Comparison of ENCODE assay signal across 8 cellular contexts in genomic region chr12:106248849-106249371, GRCh38. TPM values are rescaled to one million over a fixed set of nuclear protein-coding genes. Genes with fewer than 3 reads are reported as not detected.
DNase-seq lines count a peak whose midpoint lies in the region; ATAC-seq and TF ChIP-seq lines count a peak whose summit lies in the region.

No MANE protein-coding gene starts in this region.

- in situ Hi-C loops in ACHN (cut with HindIII; ENCODE audit: low pct_ligation_motif_present, low pct_unique_long_range_greater_than_20kb, low sequenced_read_pairs): no loop called here

- H3K4me3 ChIP-seq in H7 (ENCODE audit: insufficient read depth, low read depth, low read length) (peak overlapping the region; percentile 89), lung (no peak overlapping the region)

- H3K4me3 Mint-ChIP-seq in T-helper 1 cell treated with Interleukin-12 subunit alpha and Interleukin-12 subunit beta and Interleukin-4 antibody, amounts not matched to agents 30 μg/mL and 1 μg/mL, for 36 hours: peak overlapping the region; percentile 48
- peak overlapping the region; percentile 79 for H3K4me3 Mint-ChIP-seq in chondrocyte (ENCODE audit: unreplicated experiment)
- H3K4me3 Mint-ChIP-seq in stimulated activated naive CD8-positive, alpha-beta T cell treated with anti-CD3 and anti-CD28 coated beads, Interleukin-15, amount 100 ng/mL, for 72 hours: peak overlapping the region; percentile 69 to 75

- no peak for DNase-seq in H7
- no peak for DNase-seq in chondrocyte (ENCODE audit: low spot score)
- no peak for DNase-seq in lung (ENCODE audit: low spot score)
- peak; percentile 13 to 45 for DNase-seq in stimulated activated naive CD8-positive, alpha-beta T cell treated with anti-CD3 and anti-CD28 coated beads, Interleukin-15, amount 100 ng/mL, for 72 hours
- DNase-seq in RPMI8226: no peak
- no peak for DNase-seq in ACHN
- no peak for DNase-seq in NCI-H2029 (lab: John Stamatoyannopoulos, UW)

- H3K36me3 Mint-ChIP-seq in T-helper 1 cell treated with Interleukin-12 subunit alpha and Interleukin-12 subunit beta and Interleukin-4 antibody, amounts not matched to agents 30 μg/mL and 1 μg/mL, for 36 hours (ENCODE audit: low read depth): no peaks in the 10 kb centered on the region
- peaks cover 2% of the 10 kb centered on the region for H3K36me3 Mint-ChIP-seq in chondrocyte (ENCODE audit: low read depth)

- H3K9me3 Mint-ChIP-seq in T-helper 1 cell treated with Interleukin-12 subunit alpha and Interleukin-12 subunit beta and Interleukin-4 antibody, amounts not matched to agents 30 μg/mL and 1 μg/mL, for 36 hours: no peaks in the 10 kb centered on the region
- no peaks in the 10 kb centered on the region for H3K9me3 Mint-ChIP-seq in chondrocyte (ENCODE audit: low read depth)
- H3K9me3 Mint-ChIP-seq in stimulated activated naive CD8-positive, alpha-beta T cell treated with anti-CD3 and anti-CD28 coated beads, Interleukin-15, amount 100 ng/mL, for 72 hours: no peaks in the 10 kb centered on the region

- H3K36me3 ChIP-seq in H7 (replicated peaks; ENCODE audit: control insufficient read depth, insufficient read depth, low read length) (peaks cover 3% of the 10 kb centered on the region), lung (ENCODE audit: control insufficient read depth in 2 of 2, insufficient read depth in 2 of 2, low read length in 2 of 2) (no peaks in the 10 kb centered on the region)

- peak overlapping the region; percentile 9 for H3K27ac Mint-ChIP-seq in T-helper 1 cell treated with Interleukin-12 subunit alpha and Interleukin-12 subunit beta and Interleukin-4 antibody, amounts not matched to agents 30 μg/mL and 1 μg/mL, for 36 hours
- peak overlapping the region; percentile 87 for H3K27ac Mint-ChIP-seq in chondrocyte (ENCODE audit: unreplicated experiment)
- peak overlapping the region; percentile 14 to 92 for H3K27ac Mint-ChIP-seq in stimulated activated naive CD8-positive, alpha-beta T cell treated with anti-CD3 and anti-CD28 coated beads, Interleukin-15, amount 100 ng/mL, for 72 hours

- WGBS in lung, 2 donors: 7 to 19% methylated on average over 12 of the region's 12 CpGs

- peak overlapping the region; percentile 99 for H3K27ac ChIP-seq in lung (ENCODE audit: low read depth in 1 of 2, low read length in 1 of 2)

- peaks cover 4% of the 10 kb centered on the region for H3K4me1 Mint-ChIP-seq in T-helper 1 cell treated with Interleukin-12 subunit alpha and Interleukin-12 subunit beta and Interleukin-4 antibody, amounts not matched to agents 30 μg/mL and 1 μg/mL, for 36 hours (ENCODE audit: low read depth)
- peaks cover 37% of the 10 kb centered on the region for H3K4me1 Mint-ChIP-seq in chondrocyte (ENCODE audit: low read depth)
- H3K4me1 Mint-ChIP-seq in stimulated activated naive CD8-positive, alpha-beta T cell treated with anti-CD3 and anti-CD28 coated beads, Interleukin-15, amount 100 ng/mL, for 72 hours: peaks cover 27% of the 10 kb centered on the region

- H3K27me3 ChIP-seq in H7 (ENCODE audit: control insufficient read depth, insufficient read depth, low read length) (no peaks in the 10 kb centered on the region; the same call in 1 of the 2 replicates), lung (ENCODE audit: control insufficient read depth, insufficient read depth) (no peaks in the 10 kb centered on the region)

- TF ChIP-seq CTCF in chondrocyte (IDR thresholded peaks at IDR 0.05) (no peak), lung (IDR thresholded peaks at IDR 0.05; ENCODE audit: control extremely low read depth, extremely low read depth) (no peak)

- peaks cover 18% of the 10 kb centered on the region for H3K27me3 Mint-ChIP-seq in T-helper 1 cell treated with Interleukin-12 subunit alpha and Interleukin-12 subunit beta and Interleukin-4 antibody, amounts not matched to agents 30 μg/mL and 1 μg/mL, for 36 hours (ENCODE audit: low read depth)
- no peaks in the 10 kb centered on the region for H3K27me3 Mint-ChIP-seq in chondrocyte (ENCODE audit: low read depth)
- no peaks in the 10 kb centered on the region for H3K27me3 Mint-ChIP-seq in stimulated activated naive CD8-positive, alpha-beta T cell treated with anti-CD3 and anti-CD28 coated beads, Interleukin-15, amount 100 ng/mL, for 72 hours

- H3K4me1 ChIP-seq in lung (ENCODE audit: control insufficient read depth in 2 of 2, insufficient read depth in 2 of 2, low read length in 2 of 2): peaks cover 7 to 10% of the 10 kb centered on the region in 2 donors

- ATAC-seq in lung (ENCODE audit: insufficient read depth, low FRiP score): no peak
- ATAC-seq in stimulated activated naive CD8-positive, alpha-beta T cell treated with anti-CD3 and anti-CD28 coated beads, Interleukin-15, amount 100 ng/mL, for 72 hours: peak; percentile 62

- H3K9me3 ChIP-seq in lung (ENCODE audit: control insufficient read depth in 2 of 2, insufficient read depth in 1 of 2, low read length in 1 of 2): no peaks in the 10 kb centered on the region

RNA-seq across cellular contexts. Expression of gene CKAP4, which starts 1.1 kb away (rescaled TPM):
- total RNA-seq in H7 (2014; rRNA removed; shearing (Covaris generic)): 52.0 and 54.4 TPM in 2 replicates
- total RNA-seq in chondrocyte (329 to 348 TPM (median 333 TPM) in 3 replicates), lung (10 to 100 TPM; 48.3 to 82.6 TPM)
- polyA plus RNA-seq in lung: 10 to 100 TPM; 15.3 to 82.1 TPM

RNA-seq across cellular contexts. Expression of gene TCP11L2, which starts 53.6 kb away (rescaled TPM):
- total RNA-seq in H7 (2014; rRNA removed; shearing (Covaris generic)): 6.9 and 8.3 TPM in 2 replicates
- total RNA-seq in chondrocyte (16.4 to 31.2 TPM (median 29.5 TPM) in 3 replicates), lung (10 to 100 TPM; 42.5 to 78.5 TPM)
- 1 to 10 TPM; 4.9 to 7.1 TPM for polyA plus RNA-seq in lung

Comparison
In these comparisons a context has a peak if more than half of its experiments do, and no peak if none do; other contexts are left out.
1. DNase-seq: peak in stimulated activated naive CD8-positive, alpha-beta T cell treated with anti-CD3 and anti-CD28 coated beads, Interleukin-15, amount 100 ng/mL, for 72 hours (2 of 2); none in H7 (single experiment), chondrocyte (single experiment), lung (single experiment), RPMI8226 (single experiment), ACHN (single experiment) and NCI-H2029 (single experiment).
2. H3K27ac Mint-ChIP-seq: peak in every context shown above with its lines; median percentile 87 in chondrocyte; 53 in stimulated activated naive CD8-positive, alpha-beta T cell treated with anti-CD3 and anti-CD28 coated beads, Interleukin-15, amount 100 ng/mL, for 72 hours; 9 in T-helper 1 cell treated with Interleukin-12 subunit alpha and Interleukin-12 subunit beta and Interleukin-4 antibody, amounts not matched to agents 30 μg/mL and 1 μg/mL, for 36 hours.
3. Peak in every context shown above with its lines, with median percentiles within 50 percentile points of each other: H3K4me3 Mint-ChIP-seq.